8 cellular contexts compared by ENCODE assay signal in the genomic region with DNA sequence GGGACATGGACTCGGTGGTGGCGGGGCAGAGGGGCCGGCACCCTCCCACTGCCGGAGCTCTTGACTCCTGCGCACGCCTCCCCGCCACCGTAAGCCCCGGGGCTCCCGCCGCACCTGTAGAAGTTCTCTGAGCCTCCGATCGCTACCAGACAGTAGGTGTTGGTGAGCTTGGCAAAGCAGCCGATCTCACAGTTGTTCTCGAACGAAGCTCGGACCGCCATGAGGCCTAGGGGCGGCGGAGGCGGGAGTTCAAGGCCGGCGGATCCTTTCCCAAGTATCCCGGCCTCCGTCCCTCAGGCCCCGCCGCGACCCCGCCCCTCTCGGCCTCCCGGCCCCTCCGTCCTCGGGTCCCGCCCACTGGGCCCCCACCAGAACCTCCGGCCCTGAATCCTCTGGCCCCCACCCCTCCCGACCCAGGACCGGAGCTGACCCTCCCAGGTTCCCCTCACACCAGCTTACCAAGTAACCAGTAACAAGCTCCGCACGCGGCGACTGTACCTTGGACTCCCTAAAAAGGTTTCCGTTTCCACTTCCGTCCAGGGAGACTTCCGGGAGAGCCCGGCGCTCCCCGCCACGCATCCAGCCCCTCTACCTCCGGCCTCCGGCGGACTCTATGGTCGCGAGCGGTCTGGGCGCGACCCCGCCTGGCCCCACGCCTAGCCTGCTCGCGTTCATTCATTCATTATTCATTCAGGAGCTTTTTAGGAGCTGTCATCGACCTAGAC. TPM values are rescaled to one million over a fixed set of nuclear protein-coding genes. Genes with fewer than 3 reads are reported as not detected.
A peak's percentile ranks its signal among the peaks of the same experiment; 100 is the strongest.
DNase-seq lines count a peak whose midpoint lies in the region; ATAC-seq and TF ChIP-seq lines count a peak whose summit lies in the region.

Gene EIF6, minus strand, starts transcription at position 506 of the 725 bp plus-strand sequence. Its CDS starts 285 bp downstream, at position 221.

- peak within 1 kb of the TSS; percentile 89 for H2AFZ ChIP-seq in fibroblast of lung (ENCODE audit: low read length)

- peaks cover 16% of the 10 kb centered on the region for H3K36me3 ChIP-seq in fibroblast of lung (ENCODE audit: control insufficient read depth, insufficient read depth, low read length)

- H3K4me1 Mint-ChIP-seq in activated T-helper 1 cell treated with anti-CD3 and anti-CD28 coated beads, Interleukin-12 subunit alpha, Interleukin-12 subunit beta, Interleukin-2, Interleukin-4 antibody, amounts not matched to agents 30 ng/mL and 10 ng/mL and 1 ng/mL, durations not matched to agents 14 hours and 24 hours and 36 hours (ENCODE audit: low read depth), result peaks cover 28% of the 10 kb centered on the region
- peaks cover 32 to 43% (median 38%) of the 10 kb centered on the region in 3 donors for H3K4me1 Mint-ChIP-seq in naive B cell
- peaks cover 31% of the 10 kb centered on the region for H3K4me1 Mint-ChIP-seq in stimulated activated memory B cell treated with anti-CD40 and anti-IgM and Interleukin-4, amounts not matched to agents 10 μg/mL and 1 μg/mL and 100 μg/mL, for 72 hours

- in situ Hi-C loops in KBM-7 (cut with MboI; ENCODE audit: low pct_unique_long_range_greater_than_20kb, low sequenced_read_pairs), result no loop called here

- no peaks in the 10 kb centered on the region for H3K9me3 ChIP-seq in fibroblast of lung (ENCODE audit: control insufficient read depth, insufficient read depth, low read depth, low read length)

- H3K36me3 Mint-ChIP-seq in activated T-helper 1 cell treated with anti-CD3 and anti-CD28 coated beads, Interleukin-12 subunit alpha, Interleukin-12 subunit beta, Interleukin-2, Interleukin-4 antibody, amounts not matched to agents 30 ng/mL and 10 ng/mL and 1 ng/mL, durations not matched to agents 14 hours and 24 hours and 36 hours (ENCODE audit: low read depth), result peaks cover 29% of the 10 kb centered on the region
- H3K36me3 Mint-ChIP-seq in naive B cell, result peaks cover 7 to 8% of the 10 kb centered on the region in 2 donors
- peaks cover 15% of the 10 kb centered on the region for H3K36me3 Mint-ChIP-seq in stimulated activated memory B cell treated with anti-CD40 and anti-IgM and Interleukin-4, amounts not matched to agents 10 μg/mL and 1 μg/mL and 100 μg/mL, for 72 hours

- H3K9ac ChIP-seq in fibroblast of lung (ENCODE audit: insufficient read depth, low read length), result peak within 1 kb of the TSS; percentile 80

- no peaks in the 10 kb centered on the region for H3K27me3 ChIP-seq in fibroblast of lung (ENCODE audit: control insufficient read depth, insufficient read depth, low read length)

- H3K27ac Mint-ChIP-seq in activated T-helper 1 cell treated with anti-CD3 and anti-CD28 coated beads, Interleukin-12 subunit alpha, Interleukin-12 subunit beta, Interleukin-2, Interleukin-4 antibody, amounts not matched to agents 30 ng/mL and 10 ng/mL and 1 ng/mL, durations not matched to agents 14 hours and 24 hours and 36 hours, result peak within 1 kb of the TSS; percentile 95
- H3K27ac Mint-ChIP-seq in naive B cell, result peak within 1 kb of the TSS; percentile 88 to 98 (median 96)
- H3K27ac Mint-ChIP-seq in stimulated activated memory B cell treated with anti-CD40 and anti-IgM and Interleukin-4, amounts not matched to agents 10 μg/mL and 1 μg/mL and 100 μg/mL, for 72 hours, result peak within 1 kb of the TSS; percentile 89

- peaks cover 37% of the 10 kb centered on the region for H3K79me2 ChIP-seq in fibroblast of lung (ENCODE audit: control insufficient read depth, insufficient read depth, low read length)

- H4K20me1 ChIP-seq in fibroblast of lung (ENCODE audit: control insufficient read depth, extremely low read depth, insufficient read depth, low read length), result no peaks in the 10 kb centered on the region

- peak; percentile 76 for ATAC-seq in GM21381 (IDR thresholded peaks at IDR 0.05; ENCODE audit: unreplicated experiment)
- peak; percentile 86 to 87 for ATAC-seq in naive B cell (ENCODE audit: low read depth in 2 of 2)
- peak; percentile 92 for ATAC-seq in stimulated activated memory B cell treated with anti-CD40 and anti-IgM and Interleukin-4, amounts not matched to agents 10 μg/mL and 1 μg/mL and 100 μg/mL, for 72 hours

- H3K27ac ChIP-seq in fibroblast of lung (ENCODE audit: insufficient read depth, low read length), result peak within 1 kb of the TSS; percentile 84

- H3K4me1 ChIP-seq in fibroblast of lung (ENCODE audit: control insufficient read depth, extremely low read depth, insufficient read depth, low read length), result peaks cover 7% of the 10 kb centered on the region

- peak within 1 kb of the TSS; percentile 100 for H3K4me2 ChIP-seq in fibroblast of lung (ENCODE audit: extremely low read depth, insufficient read depth, low read length)

- H3K27me3 Mint-ChIP-seq in activated T-helper 1 cell treated with anti-CD3 and anti-CD28 coated beads, Interleukin-12 subunit alpha, Interleukin-12 subunit beta, Interleukin-2, Interleukin-4 antibody, amounts not matched to agents 30 ng/mL and 10 ng/mL and 1 ng/mL, durations not matched to agents 14 hours and 24 hours and 36 hours (ENCODE audit: insufficient read depth), result peaks cover 2% of the 10 kb centered on the region
- no peaks in the 10 kb centered on the region for H3K27me3 Mint-ChIP-seq in naive B cell
- no peaks in the 10 kb centered on the region for H3K27me3 Mint-ChIP-seq in stimulated activated memory B cell treated with anti-CD40 and anti-IgM and Interleukin-4, amounts not matched to agents 10 μg/mL and 1 μg/mL and 100 μg/mL, for 72 hours

- peak within 1 kb of the TSS; percentile 82 to 92 (median 90) for H3K4me3 ChIP-seq in fibroblast of lung (replicated peaks in 1 of 4; ENCODE audit: control extremely low read depth in 1 of 4, insufficient read depth in 1 of 4, low read depth in 3 of 4, low read length in 4 of 4)

- peak; percentile 87 for DNase-seq in COLO829 (ENCODE audit: low spot score)
- DNase-seq in KBM-7, result peak; percentile 87
- DNase-seq in RKO (ENCODE audit: low spot score), result peak; percentile 97
- peak; percentile 73 for DNase-seq in activated T-helper 1 cell treated with anti-CD3 and anti-CD28 coated beads, Interleukin-12 subunit alpha, Interleukin-12 subunit beta, Interleukin-2, Interleukin-4 antibody, amounts not matched to agents 30 ng/mL and 10 ng/mL and 1 ng/mL, durations not matched to agents 14 hours and 24 hours and 36 hours (ENCODE audit: low spot score)
- peak; percentile 88 to 90 for DNase-seq in fibroblast of lung (ENCODE audit: low read depth in 2 of 2)
- DNase-seq in naive B cell, result peak; percentile 74

- no peaks in the 10 kb centered on the region for H3K9me3 Mint-ChIP-seq in activated T-helper 1 cell treated with anti-CD3 and anti-CD28 coated beads, Interleukin-12 subunit alpha, Interleukin-12 subunit beta, Interleukin-2, Interleukin-4 antibody, amounts not matched to agents 30 ng/mL and 10 ng/mL and 1 ng/mL, durations not matched to agents 14 hours and 24 hours and 36 hours
- H3K9me3 Mint-ChIP-seq in naive B cell, result no peaks in the 10 kb centered on the region
- H3K9me3 Mint-ChIP-seq in stimulated activated memory B cell treated with anti-CD40 and anti-IgM and Interleukin-4, amounts not matched to agents 10 μg/mL and 1 μg/mL and 100 μg/mL, for 72 hours, result no peaks in the 10 kb centered on the region

- intact Hi-C loops in activated T-helper 1 cell treated with anti-CD3 and anti-CD28 coated beads, Interleukin-12 subunit alpha, Interleukin-12 subunit beta, Interleukin-2, Interleukin-4 antibody, amounts not matched to agents 30 ng/mL and 10 ng/mL and 1 ng/mL, durations not matched to agents 14 hours and 24 hours and 36 hours (cut with micrococcal nuclease), result loop anchor here (1.0 to 5.0 kb wide), 4 partner anchors 192 to 668 kb away; partner anchors contain the start of genes ERGIC3, SCAND1 and TRPC4AP

- no peak for TF ChIP-seq CTCF in fibroblast of lung (conservative IDR thresholded peaks at IDR 0.05 in 1 of 2, IDR thresholded peaks at IDR 0.05 in 1 of 2; ENCODE audit: low read depth in 1 of 2, low read length in 2 of 2)

- peak within 1 kb of the TSS; percentile 93 for H3K4me3 Mint-ChIP-seq in activated T-helper 1 cell treated with anti-CD3 and anti-CD28 coated beads, Interleukin-12 subunit alpha, Interleukin-12 subunit beta, Interleukin-2, Interleukin-4 antibody, amounts not matched to agents 30 ng/mL and 10 ng/mL and 1 ng/mL, durations not matched to agents 14 hours and 24 hours and 36 hours
- peak within 1 kb of the TSS; percentile 87 to 99 (median 94) for H3K4me3 Mint-ChIP-seq in naive B cell
- peak within 1 kb of the TSS; percentile 88 for H3K4me3 Mint-ChIP-seq in stimulated activated memory B cell treated with anti-CD40 and anti-IgM and Interleukin-4, amounts not matched to agents 10 μg/mL and 1 μg/mL and 100 μg/mL, for 72 hours

RNA-seq across cellular contexts. Expression of gene EIF6, which starts in this region (rescaled TPM):
- 232 TPM in 2 replicates for total RNA-seq in activated T-helper 1 cell treated with anti-CD3 and anti-CD28 coated beads, Interleukin-12 subunit alpha, Interleukin-12 subunit beta, Interleukin-2, Interleukin-4 antibody, amounts not matched to agents 30 ng/mL and 10 ng/mL and 1 ng/mL, durations not matched to agents 14 hours and 24 hours and 36 hours
- 111 and 117 TPM in 2 replicates for total RNA-seq in fibroblast of lung
- polyA plus RNA-seq in fibroblast of lung (156 and 187 TPM in 2 replicates), naive B cell (ENCODE audit: low read depth in 6 of 6) (100 to 1,000 TPM; 206 to 241 (median 228) TPM)
- 192 and 254 TPM in 2 replicates for polyA plus RNA-seq in fibroblast of lung (2012)
- 322 and 439 TPM in 2 replicates for polyA minus RNA-seq in fibroblast of lung (ENCODE audit: low replicate concordance)

Comparison
In these comparisons a context has a peak if more than half of its experiments do, and no peak if none do; other contexts are left out.
1. Peak in every context shown above with its lines: DNase-seq, ATAC-seq, H3K4me3 ChIP-seq and H3K27ac ChIP-seq.